ENCODE assay signal across 8 cellular contexts in genomic region chr11:92981508-92982043, GRCh38. TPM values are rescaled to one million over a fixed set of nuclear protein-coding genes. Genes with fewer than 3 reads are reported as not detected.
"Had no signal": no experiment of that assay in that cellular context is flagged by ENCODE, and none has a peak within 500 bp of the region (broad histone marks: within the 10 kb centered on the region; RNA-seq: fewer than 3 reads in every experiment).

No MANE protein-coding gene starts in this region.

- ATAC-seq: HepG2 had no signal

- H3K4me3 ChIP-seq: K562 had no signal

- H3K4me3 Mint-ChIP-seq: IgD-negative memory B cell had no signal

- H3K4me1 Mint-ChIP-seq: IgD-negative memory B cell had no signal

- H3K27ac ChIP-seq: HL-60 had no signal

- DNase-seq: KBM-7, KG1 had no signal

- H3K27ac Mint-ChIP-seq: IgD-negative memory B cell had no signal

RNA-seq across cellular contexts. Expression of gene MTNR1B, which starts 12.1 kb away (rescaled TPM):
- total RNA-seq: HepG2, HT-29, HT1080, K562 had no signal
- polyA plus RNA-seq: HepG2, IgD-negative memory B cell, K562 had no signal
